8 cellular contexts compared by ENCODE assay signal in genomic region chr17:35577826-35578194, GRCh38. TPM values are rescaled to one million over a fixed set of nuclear protein-coding genes. Genes with fewer than 3 reads are reported as not detected.
A peak's percentile ranks its signal among the peaks of the same experiment; 100 is the strongest.
DNase-seq lines count a peak whose midpoint lies in the region; TF ChIP-seq lines count a peak whose summit lies in the region.

No MANE protein-coding gene starts in this region.

- H3K27me3 ChIP-seq in SU-DHL-6 (ENCODE audit: low read length) (no peaks in the 10 kb centered on the region), esophagus squamous epithelium (no peaks in the 10 kb centered on the region), neutrophil (peaks cover 9% of the 10 kb centered on the region)

- H3K27ac ChIP-seq in SU-DHL-6 (ENCODE audit: low read depth, low read length) = peak overlapping the region; percentile 77
- peak overlapping the region; percentile 86 to 96 (median 90) for H3K27ac ChIP-seq in esophagus squamous epithelium
- H3K27ac ChIP-seq in neutrophil = peak overlapping the region; percentile 89

- peaks cover 34% of the 10 kb centered on the region; the same call in 1 of the 2 replicates for H3F3A ChIP-seq in SU-DHL-6 (ENCODE audit: insufficient read depth)

- peak overlapping the region; percentile 96 for H3K9ac ChIP-seq in SU-DHL-6 (ENCODE audit: low read length)

- H2AFZ ChIP-seq in SU-DHL-6 (ENCODE audit: low read depth, low read length, severe bottlenecking) = peak overlapping the region; percentile 78

- H3K4me2 ChIP-seq in SU-DHL-6 (ENCODE audit: low read depth, low read length, poor library complexity, severe bottlenecking) = peak overlapping the region; percentile 99

- H3K79me2 ChIP-seq in SU-DHL-6 (ENCODE audit: insufficient read depth, low read length) = peaks cover 7% of the 10 kb centered on the region; the same call in 1 of the 2 replicates

- DNase-seq in DMS 273 (lab: John Stamatoyannopoulos, UW; ENCODE audit: unreplicated experiment) (peak; percentile 50), DMS 273 treated with DMSO at 0.1 percent for 48 hours (lab: John Stamatoyannopoulos, UW) (no peak), esophagus squamous epithelium (lab: John Stamatoyannopoulos, UW) (no peak), DMS153 (lab: John Stamatoyannopoulos, UW) (no peak), T-helper 9 cell (no peak)
- no peak for DNase-seq in stimulated activated CD4-positive, alpha-beta T cell treated with anti-CD3 and anti-CD28 coated beads, Interleukin-2, amount 100 ng/mL, for 48 hours

- H3K36me3 ChIP-seq in SU-DHL-6 (ENCODE audit: low read length) (peaks cover 7% of the 10 kb centered on the region; the same call in 1 of the 2 replicates), esophagus squamous epithelium (peaks cover 0 to 33% (median 11%) of the 10 kb centered on the region in 3 donors), neutrophil (peaks cover 20% of the 10 kb centered on the region)

- TF ChIP-seq POLR2A in esophagus squamous epithelium (IDR thresholded peaks at IDR 0.05) = no peak

- no peaks in the 10 kb centered on the region for H4K20me1 ChIP-seq in SU-DHL-6 (ENCODE audit: low read depth, low read length)

- H3K4me1 ChIP-seq in esophagus squamous epithelium = peaks cover 16 to 26% (median 16%) of the 10 kb centered on the region in 3 donors
- H3K4me1 ChIP-seq in neutrophil (ENCODE audit: control insufficient read depth in 1 of 2, insufficient read depth in 1 of 2, low read depth in 1 of 2, low read length in 1 of 2) = peaks cover 11 to 15% of the 10 kb centered on the region in 2 experiments

- H3K9me3 ChIP-seq in SU-DHL-6 (ENCODE audit: insufficient read depth, low read length) (no peaks in the 10 kb centered on the region), esophagus squamous epithelium (no peaks in the 10 kb centered on the region), neutrophil (no peaks in the 10 kb centered on the region)

- 1 to 3% methylated on average over 8 of the region's 8 CpGs for WGBS in esophagus squamous epithelium, 2 donors

- H3K4me3 ChIP-seq in SU-DHL-6 (ENCODE audit: insufficient read depth, low read length, poor library complexity, severe bottlenecking) (peak overlapping the region; percentile 99), esophagus squamous epithelium (peak overlapping the region; percentile 56 to 91 (median 78)), neutrophil (ENCODE audit: low read depth in 1 of 2, low read length in 1 of 2) (peak overlapping the region; percentile 78)

- TF ChIP-seq CTCF in SU-DHL-6 (IDR thresholded peaks at IDR 0.05; ENCODE audit: insufficient read depth, low read length, poor library complexity, severe bottlenecking) = no peak
- TF ChIP-seq CTCF in esophagus squamous epithelium (IDR thresholded peaks at IDR 0.05) = no peak
- no peak for TF ChIP-seq CTCF in neutrophil (IDR thresholded peaks at IDR 0.05)

- intact Hi-C loops in esophagus squamous epithelium (cut with DNase I) = no loop called here

- H3K9me2 ChIP-seq in SU-DHL-6 (replicated peaks; ENCODE audit: insufficient read depth, low read length) = no peaks in the 10 kb centered on the region

RNA-seq across cellular contexts. Expression of gene PEX12, which starts 0.6 kb away (rescaled TPM):
- total RNA-seq in esophagus squamous epithelium = 1 to 10 TPM in 3 of 4 donors, under 1 TPM in 1; 0.95 to 4.4 (median 3.6) TPM

RNA-seq across cellular contexts. Expression of gene AP2B1, which starts 9.3 kb away (rescaled TPM):
- 10 to 100 TPM in 3 of 4 donors, 1 to 10 TPM in 1; 9.7 to 99.4 (median 37.4) TPM for total RNA-seq in esophagus squamous epithelium

RNA-seq across cellular contexts. Expression of gene SLFN14, which starts 17.2 kb away (rescaled TPM):
- total RNA-seq in esophagus squamous epithelium = not detected

RNA-seq across cellular contexts. Expression of gene SLFN12L, which starts 40.3 kb away (rescaled TPM):
- total RNA-seq in esophagus squamous epithelium = 1 to 10 TPM in 3 of 4 donors, under 1 TPM in 1; 0.50 to 3.4 (median 1.2) TPM
